In the genomic region with DNA sequence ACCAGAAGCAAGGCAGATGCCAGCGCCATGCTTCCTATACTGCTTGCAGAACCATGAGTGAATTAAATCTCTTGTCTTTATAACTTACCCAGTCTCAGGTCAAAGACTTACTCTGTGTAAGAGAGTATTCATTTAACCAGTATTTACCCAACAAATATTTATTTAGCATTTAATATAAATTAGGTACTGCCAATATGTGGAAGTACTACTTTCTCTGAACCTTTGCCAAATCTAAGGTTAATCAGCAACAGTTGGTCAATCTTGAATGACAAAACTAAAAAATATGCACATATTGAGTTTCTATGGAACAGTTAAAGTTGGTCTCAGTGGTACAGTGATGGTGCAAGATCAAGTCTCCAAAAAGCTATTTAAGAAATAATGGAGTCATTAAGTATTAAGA, we compare ENCODE assay signal across 30 cellular contexts.
"Had no signal": no experiment of that assay in that cellular context is flagged by ENCODE, and none has a peak within 500 bp of the region (broad histone marks: within the 10 kb centered on the region; RNA-seq: fewer than 3 reads in every experiment).

No MANE protein-coding gene starts in this region.

- DNase-seq: naive B cell; naive thymus-derived CD8-positive, alpha-beta T cell; nephron progenitor cell; nucleus accumbens; pancreas; right cardiac atrium; spleen; stimulated activated CD4-positive, alpha-beta T cell treated with anti-CD3 and anti-CD28 coated beads, Interleukin-12 subunit alpha, Interleukin-12 subunit beta, amount 100 ng/mL, for 4 hours; stimulated activated CD4-positive, alpha-beta T cell treated with anti-CD3 and anti-CD28 coated beads, Interleukin-2, amount 100 ng/mL, for 24 hours; stimulated activated CD4-positive, alpha-beta T cell treated with anti-CD3 and anti-CD28 coated beads, Interleukin-2, amount 100 ng/mL, for 48 hours; stimulated activated CD4-positive, alpha-beta T cell treated with anti-CD3 and anti-CD28 coated beads, Interleukin-4, amount 100 ng/mL, for 24 hours; stimulated activated naive B cell treated with anti-CD40 and anti-IgM and Interleukin-4, amounts not matched to agents 10 μg/mL and 1 μg/mL and 100 μg/mL, for 72 hours; stimulated activated naive CD8-positive, alpha-beta T cell treated with anti-CD3 and anti-CD28 coated beads, Interleukin-15, amount 100 ng/mL, for 72 hours; stimulated activated naive CD8-positive, alpha-beta T cell treated with anti-CD3 and anti-CD28 coated beads, Interleukin-15, Interleukin-2, amounts not matched to agents 100 U/mL and 50 U/mL, for 24 hours; substantia nigra; testis; tibial artery; transverse colon; upper lobe of left lung had no signal

- H3K27ac Mint-ChIP-seq: naive B cell; naive thymus-derived CD8-positive, alpha-beta T cell; natural killer cell treated with Interleukin-12 subunit alpha and Interleukin-12 subunit beta and Interleukin-15 and Interleukin-18, amount 100 ng/mL, for 72 hours; nephron progenitor cell; stimulated activated effector memory CD8-positive, alpha-beta T cell treated with anti-CD3 and anti-CD28 coated beads, Interleukin-12 subunit alpha, Interleukin-12 subunit beta, amount 100 ng/mL, for 72 hours; stimulated activated naive B cell treated with anti-CD40 and anti-IgM and Interleukin-4, amounts not matched to agents 10 μg/mL and 1 μg/mL and 100 μg/mL, for 72 hours; stimulated activated naive CD8-positive, alpha-beta T cell treated with anti-CD3 and anti-CD28 coated beads, Interleukin-15, amount 100 ng/mL, for 72 hours had no signal

- H3K27me3 Mint-ChIP-seq: naive B cell; natural killer cell treated with Interleukin-12 subunit alpha and Interleukin-12 subunit beta and Interleukin-15 and Interleukin-18, amount 100 ng/mL, for 72 hours; stimulated activated naive B cell treated with anti-CD40 and anti-IgM and Interleukin-4, amounts not matched to agents 10 μg/mL and 1 μg/mL and 100 μg/mL, for 72 hours; stimulated activated naive CD8-positive, alpha-beta T cell treated with anti-CD3 and anti-CD28 coated beads, Interleukin-15, amount 100 ng/mL, for 72 hours had no signal

- ATAC-seq: naive thymus-derived CD8-positive, alpha-beta T cell; natural killer cell treated with Interleukin-12 subunit alpha and Interleukin-12 subunit beta and Interleukin-15 and Interleukin-18, amount 100 ng/mL, for 72 hours; pancreas; right cardiac atrium; sciatic nerve; stimulated activated effector memory CD8-positive, alpha-beta T cell treated with anti-CD3 and anti-CD28 coated beads, Interleukin-12 subunit alpha, Interleukin-12 subunit beta, amount 100 ng/mL, for 72 hours; stimulated activated naive B cell treated with anti-CD40 and anti-IgM and Interleukin-4, amounts not matched to agents 10 μg/mL and 1 μg/mL and 100 μg/mL, for 72 hours; stimulated activated naive CD8-positive, alpha-beta T cell treated with anti-CD3 and anti-CD28 coated beads, Interleukin-15, amount 100 ng/mL, for 72 hours; stimulated activated naive CD8-positive, alpha-beta T cell treated with anti-CD3 and anti-CD28 coated beads, Interleukin-15, Interleukin-2, amounts not matched to agents 100 U/mL and 50 U/mL, for 24 hours had no signal

- FAIRE-seq: pancreas, urothelium cell line had no signal

- H3K4me2 ChIP-seq: smooth muscle cell had no signal

- H3K27me3 ChIP-seq: neutrophil, pancreas, spleen, suprapubic skin, testis, tibial artery, transverse colon, upper lobe of left lung, vagina had no signal

- H3K36me3 Mint-ChIP-seq: naive B cell; naive thymus-derived CD8-positive, alpha-beta T cell; natural killer cell treated with Interleukin-12 subunit alpha and Interleukin-12 subunit beta and Interleukin-15 and Interleukin-18, amount 100 ng/mL, for 72 hours; stimulated activated effector memory CD8-positive, alpha-beta T cell treated with anti-CD3 and anti-CD28 coated beads, Interleukin-12 subunit alpha, Interleukin-12 subunit beta, amount 100 ng/mL, for 72 hours; stimulated activated naive B cell treated with anti-CD40 and anti-IgM and Interleukin-4, amounts not matched to agents 10 μg/mL and 1 μg/mL and 100 μg/mL, for 72 hours had no signal

- H3K4me1 ChIP-seq: pancreas, prostate gland, spleen, suprapubic skin, testis, tibial artery, transverse colon, upper lobe of left lung, vagina had no signal

- H3K4me1 Mint-ChIP-seq: naive B cell; naive thymus-derived CD8-positive, alpha-beta T cell; nephron progenitor cell; neural crest cell; stimulated activated effector memory CD8-positive, alpha-beta T cell treated with anti-CD3 and anti-CD28 coated beads, Interleukin-12 subunit alpha, Interleukin-12 subunit beta, amount 100 ng/mL, for 72 hours; stimulated activated naive B cell treated with anti-CD40 and anti-IgM and Interleukin-4, amounts not matched to agents 10 μg/mL and 1 μg/mL and 100 μg/mL, for 72 hours; stimulated activated naive CD8-positive, alpha-beta T cell treated with anti-CD3 and anti-CD28 coated beads, Interleukin-15, amount 100 ng/mL, for 72 hours had no signal

- H3K36me3 ChIP-seq: neutrophil, pancreas, prostate gland, spleen, suprapubic skin, tibial artery, transverse colon, upper lobe of left lung, vagina had no signal

- H3K4me3 ChIP-seq: pancreas, prostate gland, skin epidermis, smooth muscle cell, spleen, suprapubic skin, testis, tibial artery, transverse colon, upper lobe of left lung, vagina had no signal

- H3K9me3 ChIP-seq: neutrophil, pancreas, prostate gland, suprapubic skin, testis, tibial artery, transverse colon, upper lobe of left lung, vagina had no signal

- H3K4me3 Mint-ChIP-seq: naive B cell; naive thymus-derived CD8-positive, alpha-beta T cell; natural killer cell treated with Interleukin-12 subunit alpha and Interleukin-12 subunit beta and Interleukin-15 and Interleukin-18, amount 100 ng/mL, for 72 hours; nephron progenitor cell; neural crest cell; stimulated activated effector memory CD8-positive, alpha-beta T cell treated with anti-CD3 and anti-CD28 coated beads, Interleukin-12 subunit alpha, Interleukin-12 subunit beta, amount 100 ng/mL, for 72 hours; stimulated activated naive B cell treated with anti-CD40 and anti-IgM and Interleukin-4, amounts not matched to agents 10 μg/mL and 1 μg/mL and 100 μg/mL, for 72 hours; stimulated activated naive CD8-positive, alpha-beta T cell treated with anti-CD3 and anti-CD28 coated beads, Interleukin-15, amount 100 ng/mL, for 72 hours had no signal

- H3K27ac ChIP-seq: neutrophil, pancreas, prostate gland, skin epidermis, spleen, suprapubic skin, testis, tibial artery, transverse colon, upper lobe of left lung, vagina had no signal
